1 cellular context compared by ENCODE assay signal in the genomic region with DNA sequence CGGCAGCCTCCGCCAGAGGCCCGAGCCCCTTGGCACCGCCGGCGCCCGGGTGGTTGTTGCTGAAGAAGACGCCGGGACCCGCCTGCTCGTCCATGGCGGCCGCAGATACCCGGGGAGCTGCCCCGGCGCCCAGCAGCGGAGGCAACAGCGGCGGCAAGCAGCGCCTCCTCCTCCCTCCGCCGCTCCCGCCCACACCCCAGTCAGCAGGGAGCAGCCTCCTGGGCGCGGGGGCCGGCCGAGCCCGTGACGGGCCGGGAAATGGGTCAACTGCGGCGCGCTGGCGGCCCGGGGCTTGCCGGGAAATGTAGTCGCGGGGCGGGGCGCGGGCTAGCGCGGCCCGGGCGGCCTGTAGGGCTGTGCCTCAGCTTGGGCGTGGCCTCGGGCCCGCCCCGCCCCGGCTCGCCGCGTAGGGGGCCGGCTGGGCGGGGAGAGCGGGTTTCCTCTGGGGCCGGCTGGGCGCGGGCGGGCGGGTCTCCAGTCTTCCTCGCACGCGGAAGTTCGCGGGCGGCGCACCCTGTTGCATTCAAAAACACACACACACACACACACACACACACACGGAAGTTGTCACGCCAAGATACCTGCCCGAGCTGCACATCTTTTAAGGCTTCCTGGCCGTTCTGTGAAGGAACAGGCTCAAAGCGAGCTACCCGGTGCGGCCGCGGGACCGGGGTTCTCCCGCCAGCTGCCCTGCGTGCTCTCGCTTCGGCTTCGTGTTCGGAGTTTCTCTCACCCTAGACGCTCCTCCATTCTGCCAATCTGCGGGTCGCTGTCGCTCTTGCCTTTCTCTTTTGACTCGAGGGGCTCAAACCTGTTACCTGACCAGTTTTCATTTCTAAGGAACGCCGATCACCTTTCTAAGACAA.
TF ChIP-seq lines count a peak whose summit lies in the region.

A gene with protein sequence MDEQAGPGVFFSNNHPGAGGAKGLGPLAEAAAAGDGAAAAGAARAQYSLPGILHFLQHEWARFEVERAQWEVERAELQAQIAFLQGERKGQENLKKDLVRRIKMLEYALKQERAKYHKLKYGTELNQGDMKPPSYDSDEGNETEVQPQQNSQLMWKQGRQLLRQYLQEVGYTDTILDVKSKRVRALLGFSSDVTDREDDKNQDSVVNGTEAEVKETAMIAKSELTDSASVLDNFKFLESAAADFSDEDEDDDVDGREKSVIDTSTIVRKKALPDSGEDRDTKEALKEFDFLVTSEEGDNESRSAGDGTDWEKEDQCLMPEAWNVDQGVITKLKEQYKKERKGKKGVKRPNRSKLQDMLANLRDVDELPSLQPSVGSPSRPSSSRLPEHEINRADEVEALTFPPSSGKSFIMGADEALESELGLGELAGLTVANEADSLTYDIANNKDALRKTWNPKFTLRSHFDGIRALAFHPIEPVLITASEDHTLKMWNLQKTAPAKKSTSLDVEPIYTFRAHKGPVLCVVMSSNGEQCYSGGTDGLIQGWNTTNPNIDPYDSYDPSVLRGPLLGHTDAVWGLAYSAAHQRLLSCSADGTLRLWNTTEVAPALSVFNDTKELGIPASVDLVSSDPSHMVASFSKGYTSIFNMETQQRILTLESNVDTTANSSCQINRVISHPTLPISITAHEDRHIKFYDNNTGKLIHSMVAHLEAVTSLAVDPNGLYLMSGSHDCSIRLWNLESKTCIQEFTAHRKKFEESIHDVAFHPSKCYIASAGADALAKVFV (minus strand): TSS at position 167 of the 866 bp plus-strand sequence. CDS start 73 bp downstream, at position 94.

TF ChIP-seq in GM12878, 131 proteins besides CTCF, POLR2A, EP300 and RAD21 (continued from another document and continues in another):
- no peak for TF ChIP-seq RAD51 (IDR thresholded peaks at IDR 0.05)
- TF ChIP-seq, protein P1, sequence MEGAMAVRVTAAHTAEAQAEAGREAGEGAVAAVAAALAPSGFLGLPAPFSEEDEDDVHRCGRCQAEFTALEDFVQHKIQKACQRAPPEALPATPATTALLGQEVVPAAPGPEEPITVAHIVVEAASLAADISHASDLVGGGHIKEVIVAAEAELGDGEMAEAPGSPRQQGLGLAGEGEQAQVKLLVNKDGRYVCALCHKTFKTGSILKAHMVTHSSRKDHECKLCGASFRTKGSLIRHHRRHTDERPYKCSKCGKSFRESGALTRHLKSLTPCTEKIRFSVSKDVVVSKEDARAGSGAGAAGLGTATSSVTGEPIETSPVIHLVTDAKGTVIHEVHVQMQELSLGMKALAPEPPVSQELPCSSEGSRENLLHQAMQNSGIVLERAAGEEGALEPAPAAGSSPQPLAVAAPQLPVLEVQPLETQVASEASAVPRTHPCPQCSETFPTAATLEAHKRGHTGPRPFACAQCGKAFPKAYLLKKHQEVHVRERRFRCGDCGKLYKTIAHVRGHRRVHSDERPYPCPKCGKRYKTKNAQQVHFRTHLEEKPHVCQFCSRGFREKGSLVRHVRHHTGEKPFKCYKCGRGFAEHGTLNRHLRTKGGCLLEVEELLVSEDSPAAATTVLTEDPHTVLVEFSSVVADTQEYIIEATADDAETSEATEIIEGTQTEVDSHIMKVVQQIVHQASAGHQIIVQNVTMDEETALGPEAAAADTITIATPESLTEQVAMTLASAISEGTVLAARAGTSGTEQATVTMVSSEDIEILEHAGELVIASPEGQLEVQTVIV (IDR thresholded peaks at IDR 0.05; ENCODE audit: borderline replicate concordance, partially characterized antibody) = peak; percentile 67
- TF ChIP-seq, protein P2, sequence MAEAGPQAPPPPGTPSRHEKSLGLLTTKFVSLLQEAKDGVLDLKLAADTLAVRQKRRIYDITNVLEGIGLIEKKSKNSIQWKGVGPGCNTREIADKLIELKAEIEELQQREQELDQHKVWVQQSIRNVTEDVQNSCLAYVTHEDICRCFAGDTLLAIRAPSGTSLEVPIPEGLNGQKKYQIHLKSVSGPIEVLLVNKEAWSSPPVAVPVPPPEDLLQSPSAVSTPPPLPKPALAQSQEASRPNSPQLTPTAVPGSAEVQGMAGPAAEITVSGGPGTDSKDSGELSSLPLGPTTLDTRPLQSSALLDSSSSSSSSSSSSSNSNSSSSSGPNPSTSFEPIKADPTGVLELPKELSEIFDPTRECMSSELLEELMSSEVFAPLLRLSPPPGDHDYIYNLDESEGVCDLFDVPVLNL (IDR thresholded peaks at IDR 0.05; ENCODE audit: low read depth, low read length) = no peak; the same call in 1 of the 2 replicates
- TF ChIP-seq ZNF274 (IDR thresholded peaks at IDR 0.05; ENCODE audit: insufficient read depth, insufficient read length) = no peak
- TF ChIP-seq, protein P3, sequence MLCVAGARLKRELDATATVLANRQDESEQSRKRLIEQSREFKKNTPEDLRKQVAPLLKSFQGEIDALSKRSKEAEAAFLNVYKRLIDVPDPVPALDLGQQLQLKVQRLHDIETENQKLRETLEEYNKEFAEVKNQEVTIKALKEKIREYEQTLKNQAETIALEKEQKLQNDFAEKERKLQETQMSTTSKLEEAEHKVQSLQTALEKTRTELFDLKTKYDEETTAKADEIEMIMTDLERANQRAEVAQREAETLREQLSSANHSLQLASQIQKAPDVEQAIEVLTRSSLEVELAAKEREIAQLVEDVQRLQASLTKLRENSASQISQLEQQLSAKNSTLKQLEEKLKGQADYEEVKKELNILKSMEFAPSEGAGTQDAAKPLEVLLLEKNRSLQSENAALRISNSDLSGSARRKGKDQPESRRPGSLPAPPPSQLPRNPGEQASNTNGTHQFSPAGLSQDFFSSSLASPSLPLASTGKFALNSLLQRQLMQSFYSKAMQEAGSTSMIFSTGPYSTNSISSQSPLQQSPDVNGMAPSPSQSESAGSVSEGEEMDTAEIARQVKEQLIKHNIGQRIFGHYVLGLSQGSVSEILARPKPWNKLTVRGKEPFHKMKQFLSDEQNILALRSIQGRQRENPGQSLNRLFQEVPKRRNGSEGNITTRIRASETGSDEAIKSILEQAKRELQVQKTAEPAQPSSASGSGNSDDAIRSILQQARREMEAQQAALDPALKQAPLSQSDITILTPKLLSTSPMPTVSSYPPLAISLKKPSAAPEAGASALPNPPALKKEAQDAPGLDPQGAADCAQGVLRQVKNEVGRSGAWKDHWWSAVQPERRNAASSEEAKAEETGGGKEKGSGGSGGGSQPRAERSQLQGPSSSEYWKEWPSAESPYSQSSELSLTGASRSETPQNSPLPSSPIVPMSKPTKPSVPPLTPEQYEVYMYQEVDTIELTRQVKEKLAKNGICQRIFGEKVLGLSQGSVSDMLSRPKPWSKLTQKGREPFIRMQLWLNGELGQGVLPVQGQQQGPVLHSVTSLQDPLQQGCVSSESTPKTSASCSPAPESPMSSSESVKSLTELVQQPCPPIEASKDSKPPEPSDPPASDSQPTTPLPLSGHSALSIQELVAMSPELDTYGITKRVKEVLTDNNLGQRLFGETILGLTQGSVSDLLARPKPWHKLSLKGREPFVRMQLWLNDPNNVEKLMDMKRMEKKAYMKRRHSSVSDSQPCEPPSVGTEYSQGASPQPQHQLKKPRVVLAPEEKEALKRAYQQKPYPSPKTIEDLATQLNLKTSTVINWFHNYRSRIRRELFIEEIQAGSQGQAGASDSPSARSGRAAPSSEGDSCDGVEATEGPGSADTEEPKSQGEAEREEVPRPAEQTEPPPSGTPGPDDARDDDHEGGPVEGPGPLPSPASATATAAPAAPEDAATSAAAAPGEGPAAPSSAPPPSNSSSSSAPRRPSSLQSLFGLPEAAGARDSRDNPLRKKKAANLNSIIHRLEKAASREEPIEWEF (IDR thresholded peaks at IDR 0.05; ENCODE audit: insufficient replicate concordance, low read depth, low read length) = no peak
- TF ChIP-seq ZSCAN29 (IDR thresholded peaks at IDR 0.05) = peak; percentile 59; the same call in 1 of the 2 replicates
- peak; percentile 87 for TF ChIP-seq CREB1 (IDR thresholded peaks at IDR 0.05; ENCODE audit: low read depth)
- peak; percentile 64 for TF ChIP-seq BACH1 (IDR thresholded peaks at IDR 0.05; ENCODE audit: borderline replicate concordance)
- no peak for TF ChIP-seq MYC (IDR thresholded peaks at IDR 0.05; ENCODE audit: insufficient read depth, insufficient read length, insufficient replicate concordance, low read length, severe bottlenecking)
- peak; percentile 58 for TF ChIP-seq SP1 (IDR thresholded peaks at IDR 0.05; ENCODE audit: low read depth, low read length)
- no peak for TF ChIP-seq BMI1 (IDR thresholded peaks at IDR 0.05; ENCODE audit: borderline replicate concordance)
- TF ChIP-seq SMAD5 (IDR thresholded peaks at IDR 0.05; ENCODE audit: low read depth) = no peak
- TF ChIP-seq BCL11A (IDR thresholded peaks at IDR 0.05; ENCODE audit: low read depth, low read length) = no peak
- TF ChIP-seq HDAC6 (IDR thresholded peaks at IDR 0.05; ENCODE audit: unreplicated experiment) = no peak
- no peak for TF ChIP-seq MTA3 (IDR thresholded peaks at IDR 0.05; ENCODE audit: borderline replicate concordance, low read length)
- no peak for TF ChIP-seq STAT3 (IDR thresholded peaks at IDR 0.05; ENCODE audit: low read depth, low read length)
- TF ChIP-seq PAX8 (IDR thresholded peaks at IDR 0.05) = no peak
- TF ChIP-seq, protein P4, sequence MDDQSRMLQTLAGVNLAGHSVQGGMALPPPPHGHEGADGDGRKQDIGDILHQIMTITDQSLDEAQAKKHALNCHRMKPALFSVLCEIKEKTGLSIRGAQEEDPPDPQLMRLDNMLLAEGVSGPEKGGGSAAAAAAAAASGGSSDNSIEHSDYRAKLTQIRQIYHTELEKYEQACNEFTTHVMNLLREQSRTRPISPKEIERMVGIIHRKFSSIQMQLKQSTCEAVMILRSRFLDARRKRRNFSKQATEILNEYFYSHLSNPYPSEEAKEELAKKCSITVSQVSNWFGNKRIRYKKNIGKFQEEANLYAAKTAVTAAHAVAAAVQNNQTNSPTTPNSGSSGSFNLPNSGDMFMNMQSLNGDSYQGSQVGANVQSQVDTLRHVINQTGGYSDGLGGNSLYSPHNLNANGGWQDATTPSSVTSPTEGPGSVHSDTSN (IDR thresholded peaks at IDR 0.05; ENCODE audit: insufficient replicate concordance, low read depth, low read length) = peak; percentile 24
- TF ChIP-seq ASH2L (IDR thresholded peaks at IDR 0.05; ENCODE audit: borderline replicate concordance, low read depth) = no peak; the same call in 1 of the 2 replicates
- TF ChIP-seq ZNF384 (IDR thresholded peaks at IDR 0.05; ENCODE audit: borderline replicate concordance, low read depth, low read length) = no peak
- no peak for TF ChIP-seq ZNF217 (IDR thresholded peaks at IDR 0.05)
- no peak for TF ChIP-seq SPI1 (IDR thresholded peaks at IDR 0.05; ENCODE audit: borderline replicate concordance, insufficient read depth, low read depth, low read length)
- peak; percentile 62 for TF ChIP-seq SREBF1 (IDR thresholded peaks at IDR 0.05; ENCODE audit: low read length)
- peak; percentile 95 for TF ChIP-seq IKZF1 (conservative IDR thresholded peaks at IDR 0.05)
- TF ChIP-seq, protein P5, sequence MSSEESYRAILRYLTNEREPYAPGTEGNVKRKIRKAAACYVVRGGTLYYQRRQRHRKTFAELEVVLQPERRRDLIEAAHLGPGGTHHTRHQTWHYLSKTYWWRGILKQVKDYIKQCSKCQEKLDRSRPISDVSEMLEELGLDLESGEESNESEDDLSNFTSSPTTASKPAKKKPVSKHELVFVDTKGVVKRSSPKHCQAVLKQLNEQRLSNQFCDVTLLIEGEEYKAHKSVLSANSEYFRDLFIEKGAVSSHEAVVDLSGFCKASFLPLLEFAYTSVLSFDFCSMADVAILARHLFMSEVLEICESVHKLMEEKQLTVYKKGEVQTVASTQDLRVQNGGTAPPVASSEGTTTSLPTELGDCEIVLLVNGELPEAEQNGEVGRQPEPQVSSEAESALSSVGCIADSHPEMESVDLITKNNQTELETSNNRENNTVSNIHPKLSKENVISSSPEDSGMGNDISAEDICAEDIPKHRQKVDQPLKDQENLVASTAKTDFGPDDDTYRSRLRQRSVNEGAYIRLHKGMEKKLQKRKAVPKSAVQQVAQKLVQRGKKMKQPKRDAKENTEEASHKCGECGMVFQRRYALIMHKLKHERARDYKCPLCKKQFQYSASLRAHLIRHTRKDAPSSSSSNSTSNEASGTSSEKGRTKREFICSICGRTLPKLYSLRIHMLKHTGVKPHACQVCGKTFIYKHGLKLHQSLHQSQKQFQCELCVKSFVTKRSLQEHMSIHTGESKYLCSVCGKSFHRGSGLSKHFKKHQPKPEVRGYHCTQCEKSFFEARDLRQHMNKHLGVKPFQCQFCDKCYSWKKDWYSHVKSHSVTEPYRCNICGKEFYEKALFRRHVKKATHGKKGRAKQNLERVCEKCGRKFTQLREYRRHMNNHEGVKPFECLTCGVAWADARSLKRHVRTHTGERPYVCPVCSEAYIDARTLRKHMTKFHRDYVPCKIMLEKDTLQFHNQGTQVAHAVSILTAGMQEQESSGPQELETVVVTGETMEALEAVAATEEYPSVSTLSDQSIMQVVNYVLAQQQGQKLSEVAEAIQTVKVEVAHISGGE (CRISPR knock-in tag; IDR thresholded peaks at IDR 0.05) = no peak
- TF ChIP-seq NBN (IDR thresholded peaks at IDR 0.05) = peak; percentile 98
- peak; percentile 78; the same call in 1 of the 2 replicates for TF ChIP-seq TAF1 (IDR thresholded peaks at IDR 0.05; ENCODE audit: borderline replicate concordance, low read depth, low read length)
- TF ChIP-seq HCFC1 (IDR thresholded peaks at IDR 0.05; ENCODE audit: low read length) = peak; percentile 95
- no peak for TF ChIP-seq NR2C2 (IDR thresholded peaks at IDR 0.05; ENCODE audit: borderline replicate concordance, control insufficient read depth, insufficient read length, low read depth)
- TF ChIP-seq, protein P6, sequence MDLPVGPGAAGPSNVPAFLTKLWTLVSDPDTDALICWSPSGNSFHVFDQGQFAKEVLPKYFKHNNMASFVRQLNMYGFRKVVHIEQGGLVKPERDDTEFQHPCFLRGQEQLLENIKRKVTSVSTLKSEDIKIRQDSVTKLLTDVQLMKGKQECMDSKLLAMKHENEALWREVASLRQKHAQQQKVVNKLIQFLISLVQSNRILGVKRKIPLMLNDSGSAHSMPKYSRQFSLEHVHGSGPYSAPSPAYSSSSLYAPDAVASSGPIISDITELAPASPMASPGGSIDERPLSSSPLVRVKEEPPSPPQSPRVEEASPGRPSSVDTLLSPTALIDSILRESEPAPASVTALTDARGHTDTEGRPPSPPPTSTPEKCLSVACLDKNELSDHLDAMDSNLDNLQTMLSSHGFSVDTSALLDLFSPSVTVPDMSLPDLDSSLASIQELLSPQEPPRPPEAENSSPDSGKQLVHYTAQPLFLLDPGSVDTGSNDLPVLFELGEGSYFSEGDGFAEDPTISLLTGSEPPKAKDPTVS (IDR thresholded peaks at IDR 0.05; ENCODE audit: low read depth, low read length) = no peak
- no peak for TF ChIP-seq NFIC (IDR thresholded peaks at IDR 0.05; ENCODE audit: low read depth, low read length)
